Comparison of ENCODE assay signal across 1 cellular context in the genomic region with DNA sequence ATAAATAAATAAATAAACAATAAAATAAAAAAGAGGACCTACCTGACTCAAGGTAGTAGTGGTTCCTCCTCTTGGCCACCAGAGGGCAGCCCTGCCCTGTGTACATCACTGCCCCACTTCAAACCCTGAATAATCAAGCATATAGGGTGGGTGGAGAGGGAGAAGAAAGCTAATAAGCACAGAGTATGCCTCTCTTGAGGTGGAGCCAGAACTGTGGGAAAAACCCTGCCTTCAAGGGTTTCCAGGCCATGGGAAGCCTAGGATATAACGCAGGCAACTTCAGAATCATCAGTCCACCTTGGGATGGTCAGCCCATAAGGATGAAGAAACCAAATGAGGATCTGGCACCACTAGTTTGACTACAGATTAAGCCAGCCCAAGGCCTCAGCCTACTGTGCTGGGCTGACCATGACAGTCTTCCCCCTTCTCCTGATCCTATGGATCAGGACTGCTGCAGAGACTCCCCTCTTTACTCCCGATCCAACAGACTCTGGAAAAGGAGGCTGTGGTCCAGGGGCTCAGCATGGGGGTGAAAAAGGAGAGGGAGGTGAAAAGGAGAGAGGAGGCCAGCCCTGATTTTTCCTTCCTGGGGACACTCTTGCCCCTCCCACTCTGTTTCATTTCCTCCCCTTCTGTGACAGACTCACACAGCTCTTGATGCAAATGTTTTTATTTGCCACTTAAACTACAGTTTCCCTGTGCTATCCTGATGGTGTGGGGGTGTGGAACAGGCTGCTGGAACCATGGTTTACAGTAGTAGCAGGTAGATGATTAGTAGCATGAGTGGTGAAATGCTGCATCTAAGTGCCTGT.
A peak's percentile ranks its signal among the peaks of the same experiment; 100 is the strongest.
TF ChIP-seq lines count a peak whose summit lies in the region.

No MANE protein-coding gene starts in this region.

TF ChIP-seq in HEK293, 187 proteins besides CTCF, POLR2A, EP300 and RAD21 (continued from another document):
- TF ChIP-seq, protein P1, sequence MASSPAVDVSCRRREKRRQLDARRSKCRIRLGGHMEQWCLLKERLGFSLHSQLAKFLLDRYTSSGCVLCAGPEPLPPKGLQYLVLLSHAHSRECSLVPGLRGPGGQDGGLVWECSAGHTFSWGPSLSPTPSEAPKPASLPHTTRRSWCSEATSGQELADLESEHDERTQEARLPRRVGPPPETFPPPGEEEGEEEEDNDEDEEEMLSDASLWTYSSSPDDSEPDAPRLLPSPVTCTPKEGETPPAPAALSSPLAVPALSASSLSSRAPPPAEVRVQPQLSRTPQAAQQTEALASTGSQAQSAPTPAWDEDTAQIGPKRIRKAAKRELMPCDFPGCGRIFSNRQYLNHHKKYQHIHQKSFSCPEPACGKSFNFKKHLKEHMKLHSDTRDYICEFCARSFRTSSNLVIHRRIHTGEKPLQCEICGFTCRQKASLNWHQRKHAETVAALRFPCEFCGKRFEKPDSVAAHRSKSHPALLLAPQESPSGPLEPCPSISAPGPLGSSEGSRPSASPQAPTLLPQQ (tag by site-specific recombination; IDR thresholded peaks at IDR 0.05): 0 out of 2 replicates have a peak, but pooled peaks have one; percentile 34
- TF ChIP-seq ZNF623 (tag by site-specific recombination; IDR thresholded peaks at IDR 0.05) (peak; percentile 25; the same call in 1 of the 2 replicates), ZBTB21 (tag by site-specific recombination; IDR thresholded peaks at IDR 0.05) (no peak), ZSCAN16 (tag by site-specific recombination; IDR thresholded peaks at IDR 0.05) (no peak), ZNF223 (tag by site-specific recombination; IDR thresholded peaks at IDR 0.05) (no peak), ZNF10 (tag by site-specific recombination; IDR thresholded peaks at IDR 0.05) (no peak), ZNF658 (tag by site-specific recombination; IDR thresholded peaks at IDR 0.05) (no peak), ZNF157 (tag by site-specific recombination; IDR thresholded peaks at IDR 0.05) (no peak), ZNF366 (tag by site-specific recombination; conservative IDR thresholded peaks at IDR 0.05) (0 out of 2 replicates have a peak, but pooled peaks have one; percentile 9), ZNF560 (tag by site-specific recombination; IDR thresholded peaks at IDR 0.05; ENCODE audit: borderline replicate concordance) (no peak), ZNF184 (tag by site-specific recombination; IDR thresholded peaks at IDR 0.05) (no peak; the same call in 1 of the 2 replicates), ZNF660 (tag by site-specific recombination; IDR thresholded peaks at IDR 0.05) (peak; percentile 64; the same call in 1 of the 2 replicates), ZNF585B (tag by site-specific recombination; IDR thresholded peaks at IDR 0.05) (no peak), KLF8 (tag by site-specific recombination; IDR thresholded peaks at IDR 0.05) (peak; percentile 15; the same call in 1 of the 2 replicates), ZNF292 (tag by site-specific recombination; IDR thresholded peaks at IDR 0.05; ENCODE audit: borderline replicate concordance, low read depth) (no peak), ZNF2 (tag by site-specific recombination; IDR thresholded peaks at IDR 0.05) (peak; percentile 84), ZNF354C (tag by site-specific recombination; IDR thresholded peaks at IDR 0.05; ENCODE audit: borderline replicate concordance, low read depth) (no peak), ZNF121 (tag by site-specific recombination; IDR thresholded peaks at IDR 0.05) (no peak), ZNF654 (tag by site-specific recombination; IDR thresholded peaks at IDR 0.05; ENCODE audit: low read depth) (peak; percentile 93), OSR2 (tag by site-specific recombination; IDR thresholded peaks at IDR 0.05) (no peak), ZNF239 (tag by site-specific recombination; IDR thresholded peaks at IDR 0.05) (no peak), ZBTB48 (tag by site-specific recombination; IDR thresholded peaks at IDR 0.05) (no peak), BCL11B (tag by site-specific recombination; IDR thresholded peaks at IDR 0.05; ENCODE audit: low read depth) (no peak), ZNF174 (tag by site-specific recombination; IDR thresholded peaks at IDR 0.05) (no peak), ZXDB (tag by site-specific recombination; IDR thresholded peaks at IDR 0.05) (0 out of 2 replicates have a peak, but pooled peaks have one; percentile 19), ZSCAN30 (tag by site-specific recombination; IDR thresholded peaks at IDR 0.05) (no peak; the same call in 1 of the 2 replicates)
- TF ChIP-seq, protein P2, sequence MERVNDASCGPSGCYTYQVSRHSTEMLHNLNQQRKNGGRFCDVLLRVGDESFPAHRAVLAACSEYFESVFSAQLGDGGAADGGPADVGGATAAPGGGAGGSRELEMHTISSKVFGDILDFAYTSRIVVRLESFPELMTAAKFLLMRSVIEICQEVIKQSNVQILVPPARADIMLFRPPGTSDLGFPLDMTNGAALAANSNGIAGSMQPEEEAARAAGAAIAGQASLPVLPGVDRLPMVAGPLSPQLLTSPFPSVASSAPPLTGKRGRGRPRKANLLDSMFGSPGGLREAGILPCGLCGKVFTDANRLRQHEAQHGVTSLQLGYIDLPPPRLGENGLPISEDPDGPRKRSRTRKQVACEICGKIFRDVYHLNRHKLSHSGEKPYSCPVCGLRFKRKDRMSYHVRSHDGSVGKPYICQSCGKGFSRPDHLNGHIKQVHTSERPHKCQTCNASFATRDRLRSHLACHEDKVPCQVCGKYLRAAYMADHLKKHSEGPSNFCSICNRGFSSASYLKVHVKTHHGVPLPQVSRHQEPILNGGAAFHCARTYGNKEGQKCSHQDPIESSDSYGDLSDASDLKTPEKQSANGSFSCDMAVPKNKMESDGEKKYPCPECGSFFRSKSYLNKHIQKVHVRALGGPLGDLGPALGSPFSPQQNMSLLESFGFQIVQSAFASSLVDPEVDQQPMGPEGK (tag by site-specific recombination; IDR thresholded peaks at IDR 0.05): no peak
- TF ChIP-seq, protein P3, sequence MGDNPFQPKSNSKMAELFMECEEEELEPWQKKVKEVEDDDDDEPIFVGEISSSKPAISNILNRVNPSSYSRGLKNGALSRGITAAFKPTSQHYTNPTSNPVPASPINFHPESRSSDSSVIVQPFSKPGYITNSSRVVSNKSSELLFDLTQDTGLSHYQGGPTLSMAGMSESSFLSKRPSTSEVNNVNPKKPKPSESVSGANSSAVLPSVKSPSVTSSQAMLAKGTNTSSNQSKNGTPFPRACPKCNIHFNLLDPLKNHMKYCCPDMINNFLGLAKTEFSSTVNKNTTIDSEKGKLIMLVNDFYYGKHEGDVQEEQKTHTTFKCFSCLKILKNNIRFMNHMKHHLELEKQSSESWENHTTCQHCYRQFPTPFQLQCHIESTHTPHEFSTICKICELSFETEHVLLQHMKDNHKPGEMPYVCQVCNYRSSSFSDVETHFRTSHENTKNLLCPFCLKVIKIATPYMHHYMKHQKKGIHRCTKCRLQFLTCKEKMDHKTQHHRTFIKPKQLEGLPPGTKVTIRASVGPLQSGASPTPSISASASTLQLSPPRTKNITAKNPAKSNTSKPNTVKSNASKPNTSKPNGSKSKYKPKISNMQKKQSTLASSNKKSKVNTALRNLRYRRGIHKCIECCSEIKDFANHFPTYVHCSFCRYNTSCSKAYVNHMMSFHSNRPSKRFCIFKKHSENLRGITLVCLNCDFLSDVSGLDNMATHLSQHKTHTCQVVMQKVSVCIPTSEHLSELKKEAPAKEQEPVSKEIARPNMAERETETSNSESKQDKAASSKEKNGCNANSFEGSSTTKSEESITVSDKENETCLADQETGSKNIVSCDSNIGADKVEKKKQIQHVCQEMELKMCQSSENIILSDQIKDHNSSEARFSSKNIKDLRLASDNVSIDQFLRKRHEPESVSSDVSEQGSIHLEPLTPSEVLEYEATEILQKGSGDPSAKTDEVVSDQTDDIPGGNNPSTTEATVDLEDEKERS (tag by site-specific recombination; IDR thresholded peaks at IDR 0.05): no peak
- TF ChIP-seq, protein P4, sequence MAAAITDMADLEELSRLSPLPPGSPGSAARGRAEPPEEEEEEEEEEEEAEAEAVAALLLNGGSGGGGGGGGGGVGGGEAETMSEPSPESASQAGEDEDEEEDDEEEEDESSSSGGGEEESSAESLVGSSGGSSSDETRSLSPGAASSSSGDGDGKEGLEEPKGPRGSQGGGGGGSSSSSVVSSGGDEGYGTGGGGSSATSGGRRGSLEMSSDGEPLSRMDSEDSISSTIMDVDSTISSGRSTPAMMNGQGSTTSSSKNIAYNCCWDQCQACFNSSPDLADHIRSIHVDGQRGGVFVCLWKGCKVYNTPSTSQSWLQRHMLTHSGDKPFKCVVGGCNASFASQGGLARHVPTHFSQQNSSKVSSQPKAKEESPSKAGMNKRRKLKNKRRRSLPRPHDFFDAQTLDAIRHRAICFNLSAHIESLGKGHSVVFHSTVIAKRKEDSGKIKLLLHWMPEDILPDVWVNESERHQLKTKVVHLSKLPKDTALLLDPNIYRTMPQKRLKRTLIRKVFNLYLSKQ (tag by site-specific recombination; IDR thresholded peaks at IDR 0.05; ENCODE audit: borderline replicate concordance): no peak
- TF ChIP-seq, protein P5, sequence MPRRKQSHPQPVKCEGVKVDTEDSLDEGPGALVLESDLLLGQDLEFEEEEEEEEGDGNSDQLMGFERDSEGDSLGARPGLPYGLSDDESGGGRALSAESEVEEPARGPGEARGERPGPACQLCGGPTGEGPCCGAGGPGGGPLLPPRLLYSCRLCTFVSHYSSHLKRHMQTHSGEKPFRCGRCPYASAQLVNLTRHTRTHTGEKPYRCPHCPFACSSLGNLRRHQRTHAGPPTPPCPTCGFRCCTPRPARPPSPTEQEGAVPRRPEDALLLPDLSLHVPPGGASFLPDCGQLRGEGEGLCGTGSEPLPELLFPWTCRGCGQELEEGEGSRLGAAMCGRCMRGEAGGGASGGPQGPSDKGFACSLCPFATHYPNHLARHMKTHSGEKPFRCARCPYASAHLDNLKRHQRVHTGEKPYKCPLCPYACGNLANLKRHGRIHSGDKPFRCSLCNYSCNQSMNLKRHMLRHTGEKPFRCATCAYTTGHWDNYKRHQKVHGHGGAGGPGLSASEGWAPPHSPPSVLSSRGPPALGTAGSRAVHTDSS (tag by site-specific recombination; IDR thresholded peaks at IDR 0.05): no peak
- TF ChIP-seq, protein P6, sequence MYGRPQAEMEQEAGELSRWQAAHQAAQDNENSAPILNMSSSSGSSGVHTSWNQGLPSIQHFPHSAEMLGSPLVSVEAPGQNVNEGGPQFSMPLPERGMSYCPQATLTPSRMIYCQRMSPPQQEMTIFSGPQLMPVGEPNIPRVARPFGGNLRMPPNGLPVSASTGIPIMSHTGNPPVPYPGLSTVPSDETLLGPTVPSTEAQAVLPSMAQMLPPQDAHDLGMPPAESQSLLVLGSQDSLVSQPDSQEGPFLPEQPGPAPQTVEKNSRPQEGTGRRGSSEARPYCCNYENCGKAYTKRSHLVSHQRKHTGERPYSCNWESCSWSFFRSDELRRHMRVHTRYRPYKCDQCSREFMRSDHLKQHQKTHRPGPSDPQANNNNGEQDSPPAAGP (tag by site-specific recombination; IDR thresholded peaks at IDR 0.05): 0 out of 2 replicates have a peak, but pooled peaks have one; percentile 27
